Comparison of ENCODE assay signal across 9 cellular contexts in genomic region chr19:3450796-3451411, GRCh38. TPM values are rescaled to one million over a fixed set of nuclear protein-coding genes. Genes with fewer than 3 reads are reported as not detected.
A peak's percentile ranks its signal among the peaks of the same experiment; 100 is the strongest.
DNase-seq lines count a peak whose midpoint lies in the region; ATAC-seq and FAIRE-seq lines count a peak whose summit lies in the region.
"Had no signal": no experiment of that assay in that cellular context is flagged by ENCODE, and none has a peak within 500 bp of the region (broad histone marks: within the 10 kb centered on the region; RNA-seq: fewer than 3 reads in every experiment).

No MANE protein-coding gene starts in this region.

- intact Hi-C loops in posterior vena cava (cut with DNase I), result loop anchor here in 1 of 2 donors (5.0 to 10.0 kb wide), 2 partner anchors 86 to 1709 kb away; partner anchors contain the start of gene NFIC

- FAIRE-seq in RCC 7860 (lab: Jason Lieb, UNC), result peak; percentile 99
- FAIRE-seq: H1 had no signal

- ATAC-seq in HG02870 (IDR thresholded peaks at IDR 0.05; ENCODE audit: unreplicated experiment), result no peak
- no peak for ATAC-seq in HG02981 (IDR thresholded peaks at IDR 0.05; ENCODE audit: unreplicated experiment)

- DNase-seq in EL (peak; percentile 100), RCC 7860 (ENCODE audit: low spot score) (peak; percentile 100), fibroblast of peridontal ligament (ENCODE audit: extremely low read depth) (peak; percentile 100), posterior vena cava (ENCODE audit: low spot score) (peak; percentile 96), NCI-H748 treated with DMSO at 0.1 percent for 48 hours (lab: John Stamatoyannopoulos, UW) (no peak)
- no peak for DNase-seq in activated naive CD4-positive, alpha-beta T cell treated with Interleukin-2 at 50 U/mL for 16 hours

RNA-seq across cellular contexts. Expression of gene SMIM24, which starts 29.4 kb away (rescaled TPM):
- total RNA-seq in posterior vena cava, result not detected

RNA-seq across cellular contexts. Expression of gene SMIM44, which starts 32.3 kb away (rescaled TPM):
- not detected for total RNA-seq in posterior vena cava
- total RNA-seq: H1 had no signal

RNA-seq across cellular contexts. Expression of gene DOHH, which starts 49.6 kb away (rescaled TPM):
- 10 to 100 TPM; 10.1 to 10.7 TPM for total RNA-seq in posterior vena cava

RNA-seq across cellular contexts. Expression of gene FZR1, which starts 55.2 kb away (rescaled TPM):
- 10 to 100 TPM; 29.0 to 29.5 TPM for total RNA-seq in posterior vena cava

Comparison
In these comparisons a context has a peak if more than half of its experiments do, and no peak if none do; other contexts are left out.
1. DNase-seq: peak in EL (single experiment), RCC 7860 (single experiment), fibroblast of peridontal ligament (single experiment) and posterior vena cava (single experiment); none in NCI-H748 treated with DMSO at 0.1 percent for 48 hours (single experiment) and activated naive CD4-positive, alpha-beta T cell treated with Interleukin-2 at 50 U/mL for 16 hours (single experiment).